1 cellular context compared by ENCODE assay signal in genomic region chr6:35247642-35248231, GRCh38.
TF ChIP-seq lines count a peak whose summit lies in the region.

No MANE protein-coding gene starts in this region.

TF ChIP-seq in K562, 482 proteins besides CTCF, POLR2A, EP300 and RAD21 (continued from another document and continues in another):
- TF ChIP-seq MLX (CRISPR knock-in tag; conservative IDR thresholded peaks at IDR 0.05) (no peak), GABPB2 (CRISPR knock-in tag; conservative IDR thresholded peaks at IDR 0.05) (no peak), FIP1L1 (IDR thresholded peaks at IDR 0.05; ENCODE audit: low read depth, low read length, poor library complexity, severe bottlenecking) (no peak), ELF4 (CRISPR knock-in tag; IDR thresholded peaks at IDR 0.05) (0 out of 2 replicates have a peak, but pooled peaks have one; percentile 41), TSHZ1 (CRISPR knock-in tag; IDR thresholded peaks at IDR 0.05) (no peak), ZNF707 (CRISPR knock-in tag; conservative IDR thresholded peaks at IDR 0.05) (no peak), TAL1 (IDR thresholded peaks at IDR 0.05) (peak; percentile 34), MCM7 (IDR thresholded peaks at IDR 0.05) (no peak), MECOM (CRISPR knock-in tag; IDR thresholded peaks at IDR 0.05) (no peak), KDM4B (IDR thresholded peaks at IDR 0.05; ENCODE audit: borderline replicate concordance in 2 of 2, low read depth in 1 of 2) (no peak), SMAD3 (CRISPR knock-in tag; conservative IDR thresholded peaks at IDR 0.05) (no peak), MTF1 (CRISPR knock-in tag; IDR thresholded peaks at IDR 0.05; ENCODE audit: borderline replicate concordance) (no peak), SLC30A9 (CRISPR knock-in tag; IDR thresholded peaks at IDR 0.05) (no peak), EHMT2 (IDR thresholded peaks at IDR 0.05) (no peak), TAF9B (IDR thresholded peaks at IDR 0.05; ENCODE audit: partially characterized antibody) (no peak), STAG1 (CRISPR knock-in tag; IDR thresholded peaks at IDR 0.05; ENCODE audit: borderline replicate concordance) (no peak), ZKSCAN3 (CRISPR knock-in tag; IDR thresholded peaks at IDR 0.05) (no peak), PKNOX1 (IDR thresholded peaks at IDR 0.05) (no peak), KHSRP (IDR thresholded peaks at IDR 0.05) (no peak), ZNF133 (CRISPR knock-in tag; IDR thresholded peaks at IDR 0.05) (no peak), NEUROD1 (IDR thresholded peaks at IDR 0.05; ENCODE audit: borderline replicate concordance, low read depth, low read length, partially characterized antibody) (no peak), ARID1B (IDR thresholded peaks at IDR 0.05) (peak; percentile 72), DACH1 (IDR thresholded peaks at IDR 0.05; ENCODE audit: partially characterized antibody) (no peak), ATF6 (CRISPR knock-in tag; IDR thresholded peaks at IDR 0.05) (no peak), ZNF217 (CRISPR knock-in tag; IDR thresholded peaks at IDR 0.05) (no peak), NFIX (CRISPR knock-in tag; IDR thresholded peaks at IDR 0.05; ENCODE audit: low read depth) (no peak), JUND (IDR thresholded peaks at IDR 0.05; ENCODE audit: borderline replicate concordance, low read depth, low read length) (no peak), JUND (tag; IDR thresholded peaks at IDR 0.05; ENCODE audit: borderline replicate concordance, low read depth, low read length) (no peak; the same call in 2 of the 3 replicates), ZNF668 (CRISPR knock-in tag; IDR thresholded peaks at IDR 0.05) (no peak), GTF2E2 (tag; IDR thresholded peaks at IDR 0.05) (no peak), ZNF41 (CRISPR knock-in tag; conservative IDR thresholded peaks at IDR 0.05) (no peak), NCOA6 (IDR thresholded peaks at IDR 0.05) (no peak), TEAD1 (CRISPR knock-in tag; IDR thresholded peaks at IDR 0.05) (no peak), SMARCA5 (IDR thresholded peaks at IDR 0.05) (no peak), ELK1 (CRISPR knock-in tag; IDR thresholded peaks at IDR 0.05) (no peak), FOSL1 (tag; conservative IDR thresholded peaks at IDR 0.05) (0 out of 2 replicates have a peak, but pooled peaks have one; percentile 41), CHD7 (IDR thresholded peaks at IDR 0.05; ENCODE audit: low read depth, low read length) (no peak), POLR3G (IDR thresholded peaks at IDR 0.05; ENCODE audit: extremely low read depth, insufficient read length, insufficient replicate concordance) (no peak), HNRNPLL (IDR thresholded peaks at IDR 0.05; ENCODE audit: low read depth, low read length, poor library complexity, severe bottlenecking) (no peak), ZNF347 (CRISPR knock-in tag; IDR thresholded peaks at IDR 0.05; ENCODE audit: low read depth) (no peak), ID3 (CRISPR knock-in tag; IDR thresholded peaks at IDR 0.05) (no peak), ID3 (tag; IDR thresholded peaks at IDR 0.05) (no peak), CXXC5 (CRISPR knock-in tag; IDR thresholded peaks at IDR 0.05) (no peak), THRAP3 (IDR thresholded peaks at IDR 0.05; ENCODE audit: borderline replicate concordance) (no peak), ZNF695 (CRISPR knock-in tag; IDR thresholded peaks at IDR 0.05) (no peak), HOXB6 (CRISPR knock-in tag; IDR thresholded peaks at IDR 0.05; ENCODE audit: borderline replicate concordance) (no peak), GABPB1 (CRISPR knock-in tag; IDR thresholded peaks at IDR 0.05) (no peak), HEY1 (CRISPR knock-in tag; IDR thresholded peaks at IDR 0.05; ENCODE audit: borderline replicate concordance) (no peak), HES1 (IDR thresholded peaks at IDR 0.05; ENCODE audit: low read depth) (no peak), POLR2AphosphoS2 (IDR thresholded peaks at IDR 0.05; ENCODE audit: low read length) (no peak)
